5 cellular contexts compared by ENCODE assay signal in the genomic region with DNA sequence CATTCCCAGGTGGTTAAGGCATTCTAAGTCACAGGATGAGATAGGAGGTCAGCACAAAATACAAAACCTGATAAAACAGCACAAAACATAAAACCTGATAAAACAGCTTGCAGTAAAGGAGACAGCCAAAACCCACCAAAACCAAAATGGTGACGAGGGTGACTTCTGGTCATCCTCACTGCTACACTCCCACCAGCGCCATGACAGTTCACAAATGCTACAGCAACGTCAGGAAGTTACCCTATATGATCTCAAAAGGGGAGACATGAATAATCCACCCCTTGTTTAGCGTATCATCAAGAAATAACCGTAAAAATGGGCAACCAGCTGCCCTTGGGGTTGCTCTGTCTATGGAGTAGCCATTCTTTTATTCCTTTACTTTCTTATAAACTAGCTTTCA. TPM values are rescaled to one million over a fixed set of nuclear protein-coding genes. Genes with fewer than 3 reads are reported as not detected.
"Had no signal": no experiment of that assay in that cellular context is flagged by ENCODE, and none has a peak within 500 bp of the region (broad histone marks: within the 10 kb centered on the region; RNA-seq: fewer than 3 reads in every experiment).

No MANE protein-coding gene starts in this region.

RNA-seq across cellular contexts. Expression of a gene that starts 28.7 kb away (rescaled TPM):
- total RNA-seq: HepG2, HT-29, HT1080, IMR-90 had no signal
- polyA plus RNA-seq: HepG2, IgD-negative memory B cell, IMR-90 had no signal

RNA-seq across cellular contexts. Expression of a gene that starts 50.8 kb away (rescaled TPM):
- total RNA-seq: HepG2 had no signal
- polyA plus RNA-seq: HepG2 had no signal
